ENCODE assay signal across 24 cellular contexts in the genomic region with DNA sequence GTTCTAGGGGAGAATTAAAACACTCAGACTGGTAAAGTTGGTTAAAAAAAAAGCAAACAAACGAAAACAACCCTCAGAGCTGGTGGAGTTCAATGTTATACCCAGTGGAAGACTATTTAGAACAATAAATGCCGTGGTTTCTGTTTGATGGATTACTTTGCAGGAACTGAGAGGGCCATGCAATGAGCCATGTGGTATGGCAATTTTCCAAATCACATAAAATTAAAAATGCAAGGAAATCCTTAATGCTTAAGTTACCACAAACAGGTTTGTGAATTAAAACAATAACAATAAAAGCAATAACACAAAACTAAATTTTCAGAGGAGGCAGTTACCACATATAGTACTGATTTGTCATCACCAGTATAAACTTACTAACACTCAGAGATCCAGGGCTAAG.
DNase-seq lines count a peak whose midpoint lies in the region; ATAC-seq, FAIRE-seq and TF ChIP-seq lines count a peak whose summit lies in the region.
"Had no signal": no experiment of that assay in that cellular context is flagged by ENCODE, and none has a peak within 500 bp of the region (broad histone marks: within the 10 kb centered on the region; RNA-seq: fewer than 3 reads in every experiment).

No MANE protein-coding gene starts in this region.

- H3K4me2 ChIP-seq in HepG2 (ENCODE audit: low read depth, low read length) = no peak overlapping the region

- H3K27me3 Mint-ChIP-seq in immature natural killer cell (ENCODE audit: low read depth in 3 of 3) = peaks cover 3 to 5% (median 4%) of the 10 kb centered on the region in 3 donors
- H3K27me3 Mint-ChIP-seq: activated naive CD4-positive, alpha-beta T cell treated with anti-CD3 and anti-CD28 coated beads, Interleukin-2, amount 50 U/mL, for 24 hours; stimulated activated naive B cell treated with anti-CD40 and anti-IgM and Interleukin-4, amounts not matched to agents 10 μg/mL and 1 μg/mL and 100 μg/mL, for 72 hours had no signal

- peak overlapping the region in 4 of 6 donors; percentile 36 to 94 (median 60) for H3K27ac Mint-ChIP-seq in immature natural killer cell
- H3K27ac Mint-ChIP-seq: activated naive CD4-positive, alpha-beta T cell treated with anti-CD3 and anti-CD28 coated beads, Interleukin-2, amount 50 U/mL, for 24 hours had no signal

- H3K27ac ChIP-seq in HepG2 (ENCODE audit: extremely low read length, insufficient read depth, low read length) = no peak overlapping the region
- H3K27ac ChIP-seq: foreskin keratinocyte, WERI-Rb-1 had no signal

- peaks cover 6 to 18% (median 10%) of the 10 kb centered on the region in 6 donors for H3K9me3 Mint-ChIP-seq in immature natural killer cell

- ATAC-seq in HepG2 (no peak), GM21526 (IDR thresholded peaks at IDR 0.05; ENCODE audit: low FRiP score, unreplicated experiment) (no peak)
- ATAC-seq: foreskin keratinocyte, SK-N-SH treated with all-trans-retinoic acid at 6 μM for 48 hours had no signal

- H3K9ac ChIP-seq in HepG2 (ENCODE audit: insufficient read depth, low read depth, low read length) = no peak overlapping the region

- TF ChIP-seq CTCF in astrocyte of the cerebellum (IDR thresholded peaks at IDR 0.05; ENCODE audit: low read depth, low read length, missing control alignments) (no peak), HepG2 (CRISPR knock-in tag; IDR thresholded peaks at IDR 0.05) (no peak)

- H3K36me3 Mint-ChIP-seq in immature natural killer cell = peaks cover 6 to 14% (median 10%) of the 10 kb centered on the region in 3 donors

- peak; percentile 69 for DNase-seq in EH (ENCODE audit: low read depth)
- DNase-seq in HEK293T (ENCODE audit: extremely low spot score) = no peak
- peak; percentile 6 for DNase-seq in astrocyte of the cerebellum (ENCODE audit: low read depth)
- DNase-seq in immature natural killer cell = no peak
- DNase-seq in HepG2 (ENCODE audit: low spot score) = no peak
- no peak for DNase-seq in UCSD-AML1 (lab: John Stamatoyannopoulos, UW; ENCODE audit: unreplicated experiment)
- DNase-seq: activated CD8-positive, alpha-beta memory T cell treated with anti-CD3 and anti-CD28 coated beads, Interleukin-2, amount 50 U/mL, for 4 hours; anterior cingulate cortex; caudate nucleus; foreskin keratinocyte; NCI-H1105 treated with DMSO at 0.1 percent for 48 hours; NCI-H2029 treated with DMSO at 0.1 percent for 48 hours; NCI-H226; NCI-H774; nucleus accumbens; stimulated activated CD4-positive, alpha-beta T cell treated with anti-CD3 and anti-CD28 coated beads, Interleukin-2, amount 100 ng/mL, for 48 hours; stimulated activated naive B cell treated with anti-CD40 and anti-IgM and Interleukin-4, amounts not matched to agents 10 μg/mL and 1 μg/mL and 100 μg/mL, for 72 hours; T-helper 2 cell; WERI-Rb-1 had no signal

- peaks cover under 1% of the 10 kb centered on the region; the same call in 1 of the 2 replicates for H3K4me1 ChIP-seq in HepG2 (ENCODE audit: insufficient read depth, low read length)
- H3K4me1 ChIP-seq: foreskin keratinocyte had no signal

- H2AFZ ChIP-seq in HepG2 (ENCODE audit: low read length) = no peak overlapping the region

- no peak for FAIRE-seq in HepG2 (lab: Jason Lieb, UNC)
- FAIRE-seq: G401.6, H1 had no signal

- POLR2A ChIA-PET in HEK293T (lab: Yijun Ruan, JAX) (no interaction called here), HepG2 (lab: Yijun Ruan, JAX) (no interaction called here)

- TF ChIP-seq RAD21 in HepG2 (CRISPR knock-in tag; IDR thresholded peaks at IDR 0.05) = no peak

- no TSS peak for BruUV-seq in HepG2 (replicated peaks; lab: Mats Ljungman, UMichigan)

- H3K9me3 ChIP-seq in HepG2 (ENCODE audit: low read length) = no peaks in the 10 kb centered on the region

- intact Hi-C loops in HepG2 (cut with micrococcal nuclease; ENCODE audit: unreplicated experiment) = no loop called here

- H3K4me1 Mint-ChIP-seq in immature natural killer cell = peaks cover 37 to 45% of the 10 kb centered on the region in 2 donors

- no peak for TF ChIP-seq EP300 in HepG2 (IDR thresholded peaks at IDR 0.05; ENCODE audit: low read depth in 2 of 2, low read length in 2 of 2)
- TF ChIP-seq EP300 in HepG2 (CRISPR knock-in tag; IDR thresholded peaks at IDR 0.05; ENCODE audit: borderline replicate concordance) = no peak

- TF ChIP-seq POLR2A in HepG2 (IDR thresholded peaks at IDR 0.05; ENCODE audit: insufficient read depth in 1 of 2, low read depth in 2 of 2, low read length in 2 of 2) = no peak

- no peaks in the 10 kb centered on the region for H3K36me3 ChIP-seq in HepG2 (replicated peaks in 1 of 2; ENCODE audit: control insufficient read depth in 1 of 2, insufficient read depth in 2 of 2, low read length in 2 of 2)
- H3K36me3 ChIP-seq: WERI-Rb-1 had no signal

- 56% methylated on average over 2 of the region's 2 CpGs for WGBS in HepG2 (ENCODE audit: low lambda C conversion rate)

- no peaks in the 10 kb centered on the region for H3K79me2 ChIP-seq in HepG2 (ENCODE audit: insufficient read depth, low read length)

- no peaks in the 10 kb centered on the region for H4K20me1 ChIP-seq in HepG2 (ENCODE audit: insufficient read depth, low read length)

- CTCF ChIA-PET in HEK293T (lab: Yijun Ruan, JAX) (no interaction called here), HepG2 (lab: Yijun Ruan, JAX; ENCODE audit: low intra/inter-chr PET ratio, low total read pairs) (no interaction called here)

- in situ Hi-C loops in astrocyte of the cerebellum (cut with HindIII; ENCODE audit: low sequenced_read_pairs) = no loop called here
- in situ Hi-C loops in HepG2 (cut with HindIII; ENCODE audit: extremely low pct_ligation_motif_present, low pct_unique_long_range_greater_than_20kb) = no loop called here

- H3K4me3 ChIP-seq in astrocyte of the cerebellum (ENCODE audit: low read depth, low read length) (no peak overlapping the region), HepG2 (replicated peaks in 1 of 3; ENCODE audit: insufficient read depth in 1 of 3, low read depth in 2 of 3, low read length in 3 of 3) (no peak overlapping the region)

- peak overlapping the region in 2 of 5 donors; percentile 26 to 28 for H3K4me3 Mint-ChIP-seq in immature natural killer cell
- H3K4me3 Mint-ChIP-seq: activated naive CD4-positive, alpha-beta T cell treated with anti-CD3 and anti-CD28 coated beads, Interleukin-2, amount 50 U/mL, for 24 hours; stimulated activated naive B cell treated with anti-CD40 and anti-IgM and Interleukin-4, amounts not matched to agents 10 μg/mL and 1 μg/mL and 100 μg/mL, for 72 hours had no signal

- H3K27me3 ChIP-seq in HepG2 (ENCODE audit: control insufficient read depth in 1 of 2, insufficient read depth in 2 of 2, low read length in 2 of 2) = no peaks in the 10 kb centered on the region
- H3K27me3 ChIP-seq: foreskin keratinocyte had no signal

TF ChIP-seq in HEK293T, 16 proteins besides CTCF, POLR2A, EP300 and RAD21:
- no peak for TF ChIP-seq ELF4 (IDR thresholded peaks at IDR 0.05)
- TF ChIP-seq BHLHE40 (IDR thresholded peaks at IDR 0.05; ENCODE audit: borderline replicate concordance) = no peak
- TF ChIP-seq, protein P1, sequence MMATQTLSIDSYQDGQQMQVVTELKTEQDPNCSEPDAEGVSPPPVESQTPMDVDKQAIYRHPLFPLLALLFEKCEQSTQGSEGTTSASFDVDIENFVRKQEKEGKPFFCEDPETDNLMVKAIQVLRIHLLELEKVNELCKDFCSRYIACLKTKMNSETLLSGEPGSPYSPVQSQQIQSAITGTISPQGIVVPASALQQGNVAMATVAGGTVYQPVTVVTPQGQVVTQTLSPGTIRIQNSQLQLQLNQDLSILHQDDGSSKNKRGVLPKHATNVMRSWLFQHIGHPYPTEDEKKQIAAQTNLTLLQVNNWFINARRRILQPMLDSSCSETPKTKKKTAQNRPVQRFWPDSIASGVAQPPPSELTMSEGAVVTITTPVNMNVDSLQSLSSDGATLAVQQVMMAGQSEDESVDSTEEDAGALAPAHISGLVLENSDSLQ (IDR thresholded peaks at IDR 0.05) = peak; percentile 13; the same call in 1 of the 2 replicates
TF ChIP-seq in HEK293T: peak in this region for 1.

TF ChIP-seq in HepG2, 621 proteins besides CTCF, POLR2A, EP300 and RAD21 (continues in another document):
- TF ChIP-seq, protein P2, sequence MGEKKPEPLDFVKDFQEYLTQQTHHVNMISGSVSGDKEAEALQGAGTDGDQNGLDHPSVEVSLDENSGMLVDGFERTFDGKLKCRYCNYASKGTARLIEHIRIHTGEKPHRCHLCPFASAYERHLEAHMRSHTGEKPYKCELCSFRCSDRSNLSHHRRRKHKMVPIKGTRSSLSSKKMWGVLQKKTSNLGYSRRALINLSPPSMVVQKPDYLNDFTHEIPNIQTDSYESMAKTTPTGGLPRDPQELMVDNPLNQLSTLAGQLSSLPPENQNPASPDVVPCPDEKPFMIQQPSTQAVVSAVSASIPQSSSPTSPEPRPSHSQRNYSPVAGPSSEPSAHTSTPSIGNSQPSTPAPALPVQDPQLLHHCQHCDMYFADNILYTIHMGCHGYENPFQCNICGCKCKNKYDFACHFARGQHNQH (CRISPR knock-in tag; IDR thresholded peaks at IDR 0.05) = no peak
- TF ChIP-seq SKI (IDR thresholded peaks at IDR 0.05; ENCODE audit: partially characterized antibody) (no peak), GABPA (IDR thresholded peaks at IDR 0.05; ENCODE audit: low read depth, low read length) (no peak), GABPA (CRISPR knock-in tag; IDR thresholded peaks at IDR 0.05; ENCODE audit: low read depth) (no peak), IKZF4 (CRISPR knock-in tag; IDR thresholded peaks at IDR 0.05; ENCODE audit: borderline replicate concordance, low read depth, not compliant biosample characterization) (no peak)

Comparison
In these comparisons a context has a peak if more than half of its experiments do, and no peak if none do; other contexts are left out.
1. DNase-seq: peak in EH (single experiment) and astrocyte of the cerebellum (single experiment); none in HEK293T (single experiment), immature natural killer cell (0 of 3), HepG2 (single experiment) and UCSD-AML1 (single experiment).